ENCODE assay signal across 10 cellular contexts in the genomic region with DNA sequence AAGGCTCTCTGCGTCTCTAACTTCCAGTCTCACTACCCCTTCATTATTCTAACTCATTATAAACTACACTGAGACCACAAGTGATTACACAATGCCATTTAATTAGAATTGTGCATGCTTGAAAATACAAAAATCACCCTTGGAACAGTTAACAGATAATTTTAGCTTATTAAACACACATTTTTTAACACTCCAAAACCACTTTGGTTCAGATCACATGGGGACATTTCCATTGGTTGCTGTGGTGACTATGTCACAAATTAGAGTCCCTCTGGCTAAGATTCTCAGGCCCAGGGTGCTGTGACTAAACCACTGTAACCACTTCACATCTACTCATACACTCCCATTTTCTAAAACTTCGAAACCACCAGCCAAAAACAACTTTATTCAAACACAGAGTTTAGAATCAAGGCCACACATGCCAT. TPM values are rescaled to one million over a fixed set of nuclear protein-coding genes. Genes with fewer than 3 reads are reported as not detected.
DNase-seq lines count a peak whose midpoint lies in the region; ATAC-seq and TF ChIP-seq lines count a peak whose summit lies in the region.
"Had no signal": no experiment of that assay in that cellular context is flagged by ENCODE, and none has a peak within 500 bp of the region (broad histone marks: within the 10 kb centered on the region; RNA-seq: fewer than 3 reads in every experiment).

No MANE protein-coding gene starts in this region.

- no peaks in the 10 kb centered on the region for H3K27me3 ChIP-seq in KMS-11 (ENCODE audit: insufficient read depth, low read depth)

- H3K36me3 Mint-ChIP-seq in activated naive CD4-positive, alpha-beta T cell treated with anti-CD3 and anti-CD28 coated beads for 36 hours (ENCODE audit: low read depth) = peaks cover 9% of the 10 kb centered on the region

- no peaks in the 10 kb centered on the region for H3K36me3 ChIP-seq in KMS-11 (ENCODE audit: insufficient read depth)

- no peak overlapping the region for H3K4me3 ChIP-seq in KMS-11 (IDR thresholded peaks at IDR 0.05; ENCODE audit: insufficient read depth, low read depth, low read length)

- H4K20me1 ChIP-seq in KMS-11 (ENCODE audit: insufficient read depth) = peaks cover 8% of the 10 kb centered on the region; the same call in 1 of the 2 replicates

- DNase-seq in activated naive CD4-positive, alpha-beta T cell treated with anti-CD3 and anti-CD28 coated beads for 36 hours = peak; percentile 72
- peak; percentile 18 to 32 for DNase-seq in stimulated activated CD4-positive, alpha-beta T cell treated with anti-CD3 and anti-CD28 coated beads, Interleukin-2, amount 100 ng/mL, for 48 hours
- DNase-seq in dermis blood vessel endothelial cell = no peak
- no peak for DNase-seq in kidney tubule cell (ENCODE audit: low spot score)
- DNase-seq: effector CD8-positive, alpha-beta T cell; NCI-H526 treated with DMSO at 0.1 percent for 48 hours had no signal

- no peak overlapping the region for H3K9ac ChIP-seq in KMS-11
- H3K9ac ChIP-seq: parathyroid adenoma had no signal

- peaks cover 96% of the 10 kb centered on the region for H3K4me1 Mint-ChIP-seq in activated naive CD4-positive, alpha-beta T cell treated with anti-CD3 and anti-CD28 coated beads for 36 hours (ENCODE audit: low read depth)

- H3K4me1 ChIP-seq in KMS-11 (ENCODE audit: low read depth, poor library complexity, severe bottlenecking) = peaks cover 45% of the 10 kb centered on the region
- H3K4me1 ChIP-seq: parathyroid adenoma had no signal

- H3K4me2 ChIP-seq in KMS-11 = peak overlapping the region; percentile 34

- peak overlapping the region; percentile 87 for H3K27ac Mint-ChIP-seq in activated naive CD4-positive, alpha-beta T cell treated with anti-CD3 and anti-CD28 coated beads for 36 hours

- H3K9me3 Mint-ChIP-seq in activated naive CD4-positive, alpha-beta T cell treated with anti-CD3 and anti-CD28 coated beads for 36 hours = no peaks in the 10 kb centered on the region

- CTCF ChIA-PET in activated naive CD4-positive, alpha-beta T cell treated with anti-CD3 and anti-CD28 coated beads for 36 hours (lab: Charles Lee) = interaction anchor here (0.6 to 2.8 kb wide), 8 partner anchors 10 to 138 kb away, joined by 3 to 11 read pairs (median 5); a partner anchor contains a TSS

- H3K27me3 Mint-ChIP-seq in activated naive CD4-positive, alpha-beta T cell treated with anti-CD3 and anti-CD28 coated beads for 36 hours (ENCODE audit: low read depth) = no peaks in the 10 kb centered on the region

- intact Hi-C loops in activated naive CD4-positive, alpha-beta T cell treated with anti-CD3 and anti-CD28 coated beads for 36 hours (cut with micrococcal nuclease) = loop anchor here (1.0 to 10.0 kb wide), 2 partner anchors 10 to 1361 kb away; no protein-coding TSS in a partner anchor

- no peak overlapping the region for H2AFZ ChIP-seq in KMS-11 (ENCODE audit: low read depth)
- H2AFZ ChIP-seq: parathyroid adenoma had no signal

- ATAC-seq in GM18867 (IDR thresholded peaks at IDR 0.05; ENCODE audit: unreplicated experiment) = peak; percentile 65
- no peak for ATAC-seq in HG02642 (IDR thresholded peaks at IDR 0.05; ENCODE audit: poor library complexity, unreplicated experiment)

- H3K79me2 ChIP-seq in KMS-11 (ENCODE audit: insufficient read depth, low read depth) = peaks cover 43% of the 10 kb centered on the region; the same call in 1 of the 2 replicates

- H3K27ac ChIP-seq in KMS-11 = no peak overlapping the region
- H3K27ac ChIP-seq: parathyroid adenoma had no signal

- TF ChIP-seq CTCF in KMS-11 (conservative IDR thresholded peaks at IDR 0.05; ENCODE audit: low read depth, low read length) = no peak

- H3K4me3 Mint-ChIP-seq in activated naive CD4-positive, alpha-beta T cell treated with anti-CD3 and anti-CD28 coated beads for 36 hours = peak overlapping the region; percentile 25

RNA-seq across cellular contexts. Expression of a gene that starts 43.0 kb away (rescaled TPM):
- 100 to 1,000 TPM; 139 to 140 TPM for total RNA-seq in activated naive CD4-positive, alpha-beta T cell treated with anti-CD3 and anti-CD28 coated beads for 36 hours
- 254 and 314 TPM in 2 replicates for total RNA-seq in dermis blood vessel endothelial cell

Comparison
In these comparisons a context has a peak if more than half of its experiments do, and no peak if none do; other contexts are left out.
1. DNase-seq: peak in activated naive CD4-positive, alpha-beta T cell treated with anti-CD3 and anti-CD28 coated beads for 36 hours (single experiment) and stimulated activated CD4-positive, alpha-beta T cell treated with anti-CD3 and anti-CD28 coated beads, Interleukin-2, amount 100 ng/mL, for 48 hours (2 of 2); none in dermis blood vessel endothelial cell (single experiment) and kidney tubule cell (single experiment).